18 cellular contexts compared by ENCODE assay signal in the genomic region with DNA sequence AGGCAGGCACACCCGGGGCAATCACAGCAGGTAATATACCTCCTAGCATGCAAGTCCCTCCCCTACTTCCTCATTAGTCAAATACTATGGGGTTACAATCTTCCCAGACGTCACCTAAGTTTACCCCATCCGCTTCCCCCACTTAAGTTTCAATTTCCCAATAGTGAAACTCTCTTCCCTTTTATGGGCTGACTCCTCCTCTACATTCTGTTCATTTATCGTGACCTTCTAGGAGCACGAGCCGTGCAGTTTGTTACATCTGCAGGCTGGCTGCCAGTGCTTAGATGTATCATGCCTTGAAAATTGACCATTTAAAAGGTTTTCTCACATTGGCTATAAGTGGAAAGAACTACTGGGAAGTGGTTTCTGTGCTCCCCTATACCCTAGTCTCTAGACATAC.
"Had no signal": no experiment of that assay in that cellular context is flagged by ENCODE, and none has a peak within 500 bp of the region (broad histone marks: within the 10 kb centered on the region; RNA-seq: fewer than 3 reads in every experiment).

No MANE protein-coding gene starts in this region.

- H3K4me3 ChIP-seq: body of pancreas, lower lobe of right lung, transverse colon, vagina had no signal

- H3K27ac ChIP-seq: body of pancreas, lower lobe of right lung, neutrophil, transverse colon, vagina had no signal

- DNase-seq: activated CD4-positive, alpha-beta T cell treated with anti-CD3 and anti-CD28 coated beads, Interleukin-2, amount 50 U/mL, for 1 hour; activated CD4-positive, CD25-positive, alpha-beta regulatory T cell treated with anti-CD3 and anti-CD28 coated beads, Interleukin-2, amount 50 U/mL, for 72 hours; activated CD8-positive, alpha-beta memory T cell treated with anti-CD3 and anti-CD28 coated beads, Interleukin-2, amount 50 U/mL, for 4 hours; activated naive CD4-positive, alpha-beta T cell treated with anti-CD3 and anti-CD28 coated beads for 36 hours; activated T-cell treated with anti-CD3 and anti-CD28 coated beads, Interleukin-2, amount 50 U/mL, for 4 hours; body of pancreas; caudate nucleus; effector memory CD8-positive, alpha-beta T cell; hippocampal formation; left colon; lower lobe of right lung; posterior cingulate gyrus; stimulated activated CD4-positive, alpha-beta T cell treated with anti-CD3 and anti-CD28 coated beads, Interleukin-12 subunit alpha, Interleukin-12 subunit beta, amount 100 ng/mL, for 4 hours; stimulated activated CD4-positive, alpha-beta T cell treated with anti-CD3 and anti-CD28 coated beads, Interleukin-2, amount 100 ng/mL, for 24 hours; stimulated activated naive CD4-positive, alpha-beta T cell treated with Interleukin-2 at 50 U/mL for 16 hours; transverse colon had no signal

- H3K9me3 ChIP-seq: body of pancreas, lower lobe of right lung, neutrophil, transverse colon, vagina had no signal

- H3K36me3 ChIP-seq: lower lobe of right lung, neutrophil, transverse colon, vagina had no signal

- H3K4me1 ChIP-seq: body of pancreas, lower lobe of right lung, transverse colon, vagina had no signal

- H3K27me3 ChIP-seq: body of pancreas, neutrophil, transverse colon, vagina had no signal
